8 cellular contexts compared by ENCODE assay signal in the genomic region with DNA sequence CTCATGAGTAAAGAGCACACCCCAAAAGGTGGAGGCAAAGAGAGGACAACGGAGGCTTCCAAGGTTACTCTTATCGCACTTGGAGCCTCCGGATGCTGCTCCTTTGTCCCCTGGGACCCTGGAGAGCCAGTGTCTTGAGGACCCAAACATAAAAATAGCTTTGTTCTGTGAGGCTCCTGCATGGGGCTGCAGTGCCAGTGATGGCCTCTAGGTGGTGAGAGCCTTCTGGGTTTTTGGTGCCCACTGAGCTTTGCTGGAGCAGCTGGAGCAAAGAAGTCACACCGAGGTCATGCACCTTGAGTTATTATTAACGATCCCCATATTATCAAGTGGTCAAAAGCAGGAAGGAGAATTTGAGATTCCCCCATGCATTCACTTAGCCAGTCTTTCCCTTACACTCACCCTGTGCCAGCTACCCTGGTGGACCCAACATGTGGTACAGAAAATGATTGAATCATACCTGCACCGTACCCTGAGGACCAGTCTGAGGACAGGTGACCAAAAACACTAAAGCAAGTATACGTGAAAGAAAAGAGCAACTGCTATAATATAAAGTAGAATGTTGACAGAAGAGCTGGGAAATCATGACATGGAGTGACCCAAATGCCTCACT. TPM values are rescaled to one million over a fixed set of nuclear protein-coding genes. Genes with fewer than 3 reads are reported as not detected.
DNase-seq lines count a peak whose midpoint lies in the region; ATAC-seq, FAIRE-seq and TF ChIP-seq lines count a peak whose summit lies in the region.

No MANE protein-coding gene starts in this region.

- H3K4me1 ChIP-seq in small intestine (ENCODE audit: control insufficient read depth in 2 of 2, insufficient read depth in 1 of 2, low read depth in 1 of 2, low read length in 1 of 2) = no peaks in the 10 kb centered on the region

- DNase-seq in GM20000 (ENCODE audit: low spot score) = no peak
- DNase-seq in effector memory CD8-positive, alpha-beta T cell = peak; percentile 28 to 49 (median 42)
- peak; percentile 27 for DNase-seq in omental fat pad (ENCODE audit: low spot score)
- DNase-seq in NCI-H1105 treated with DMSO at 0.1 percent for 48 hours (lab: John Stamatoyannopoulos, UW) = no peak
- no peak for DNase-seq in small intestine

- H3K9me3 ChIP-seq in small intestine (ENCODE audit: control insufficient read depth, low read depth) = no peaks in the 10 kb centered on the region

- no peak overlapping the region for H3K4me3 Mint-ChIP-seq in effector memory CD8-positive, alpha-beta T cell

- H3K27ac ChIP-seq in small intestine (ENCODE audit: low read depth in 1 of 2, low read length in 1 of 2) = no peak overlapping the region

- H3K27me3 Mint-ChIP-seq in effector memory CD8-positive, alpha-beta T cell = no peaks in the 10 kb centered on the region

- no peaks in the 10 kb centered on the region for H3K36me3 Mint-ChIP-seq in effector memory CD8-positive, alpha-beta T cell (ENCODE audit: insufficient read depth)

- no peaks in the 10 kb centered on the region for H3K4me1 Mint-ChIP-seq in effector memory CD8-positive, alpha-beta T cell (ENCODE audit: low read depth in 2 of 2)

- FAIRE-seq in small intestine (lab: Jason Lieb, UNC) = no peak

- TF ChIP-seq CTCF in GM20000 (IDR thresholded peaks at IDR 0.05; ENCODE audit: extremely low read depth, missing control alignments) = peak; percentile 44
- TF ChIP-seq CTCF in WI38 (IDR thresholded peaks at IDR 0.05; ENCODE audit: low read depth, low read length) = peak; percentile 59
- peak in 1 of 3 donors; percentile 63 for TF ChIP-seq CTCF in omental fat pad (IDR thresholded peaks at IDR 0.05)

- H3K36me3 ChIP-seq in small intestine (ENCODE audit: control insufficient read depth in 2 of 2, insufficient read depth in 2 of 2, low read length in 2 of 2) = no peaks in the 10 kb centered on the region

- ATAC-seq in effector memory CD8-positive, alpha-beta T cell (replicated peaks) = peak; percentile 36
- ATAC-seq in omental fat pad (ENCODE audit: low FRiP score) (no peak), HG03045 (IDR thresholded peaks at IDR 0.05; ENCODE audit: unreplicated experiment) (no peak), HG03565 (IDR thresholded peaks at IDR 0.05; ENCODE audit: unreplicated experiment) (no peak)

- H3K4me3 ChIP-seq in WI38 (ENCODE audit: low read depth, low read length) (no peak overlapping the region), small intestine (ENCODE audit: low read depth in 1 of 2, low read length in 2 of 2) (no peak overlapping the region)

- 56 to 75% (median 69%) methylated on average over 7 of the region's 7 CpGs for WGBS in small intestine, 3 donors

- H3K27ac Mint-ChIP-seq in effector memory CD8-positive, alpha-beta T cell = no peak overlapping the region

- peaks cover 0 to 1% of the 10 kb centered on the region in 2 donors for H3K9me3 Mint-ChIP-seq in effector memory CD8-positive, alpha-beta T cell

- no peaks in the 10 kb centered on the region for H3K27me3 ChIP-seq in small intestine (ENCODE audit: control insufficient read depth in 2 of 2, insufficient read depth in 2 of 2, low read length in 2 of 2)

RNA-seq across cellular contexts. Expression of gene ZNF682, which starts 41.5 kb away (rescaled TPM):
- 1 to 10 TPM; 1.5 to 4.7 (median 2.9) TPM for total RNA-seq in omental fat pad
- 1 to 10 TPM in 2 of 3 donors, not detected in 1; 1.6 to 1.8 TPM for polyA plus RNA-seq in small intestine

Comparison
In these comparisons a context has a peak if more than half of its experiments do, and no peak if none do; other contexts are left out.
1. DNase-seq: peak in effector memory CD8-positive, alpha-beta T cell (3 of 3) and omental fat pad (single experiment); none in GM20000 (single experiment), NCI-H1105 treated with DMSO at 0.1 percent for 48 hours (single experiment) and small intestine (single experiment).